8 cellular contexts compared by ENCODE assay signal in genomic region chr18:68847219-68847860, GRCh38. TPM values are rescaled to one million over a fixed set of nuclear protein-coding genes. Genes with fewer than 3 reads are reported as not detected.
DNase-seq lines count a peak whose midpoint lies in the region; ATAC-seq, FAIRE-seq and TF ChIP-seq lines count a peak whose summit lies in the region.

No MANE protein-coding gene starts in this region.

- H3K4me3 ChIP-seq in adrenal gland (no peak overlapping the region), HepG2 (replicated peaks in 1 of 3; ENCODE audit: insufficient read depth in 1 of 3, low read depth in 2 of 3, low read length in 3 of 3) (no peak overlapping the region)

- 34 to 46% (median 40%) methylated on average over 3 of the region's 3 CpGs for WGBS in adrenal gland, 4 donors
- WGBS in HepG2 (ENCODE audit: low lambda C conversion rate), result 34% methylated on average over 3 of the region's 3 CpGs

- CTCF ChIA-PET in HepG2 (lab: Yijun Ruan, JAX; ENCODE audit: low intra/inter-chr PET ratio, low total read pairs), result interaction anchor here (1.1 kb wide), 1 partner anchor 1239 kb away, joined by 4 read pairs; no protein-coding TSS in a partner anchor

- H3K9ac ChIP-seq in HepG2 (ENCODE audit: insufficient read depth, low read depth, low read length), result no peak overlapping the region

- DNase-seq in GM13976 (ENCODE audit: low spot score) (no peak), LoVo (ENCODE audit: low spot score) (peak; percentile 24), adrenal gland (no peak), HepG2 (ENCODE audit: low spot score) (peak; percentile 4), NCI-H774 (lab: John Stamatoyannopoulos, UW) (no peak), left cardiac atrium (no peak)

- TF ChIP-seq POLR2A in adrenal gland (IDR thresholded peaks at IDR 0.05) (no peak), HepG2 (IDR thresholded peaks at IDR 0.05; ENCODE audit: insufficient read depth in 1 of 2, low read depth in 2 of 2, low read length in 2 of 2) (no peak)

- H3K36me3 ChIP-seq in adrenal gland (replicated peaks in 1 of 2) (no peaks in the 10 kb centered on the region), HepG2 (replicated peaks in 1 of 2; ENCODE audit: control insufficient read depth in 1 of 2, insufficient read depth in 2 of 2, low read length in 2 of 2) (no peaks in the 10 kb centered on the region)

- TF ChIP-seq CTCF in GM13976 (IDR thresholded peaks at IDR 0.05; ENCODE audit: borderline replicate concordance, control extremely low read depth, extremely low read depth, insufficient read depth, missing control alignments) (peak; percentile 46), adrenal gland (IDR thresholded peaks at IDR 0.05) (peak; percentile 25 to 64 (median 54)), HepG2 (CRISPR knock-in tag; IDR thresholded peaks at IDR 0.05) (peak; percentile 63)

- in situ Hi-C loops in GM13976 (cut with MboI; ENCODE audit: low sequenced_read_pairs, unreplicated experiment), result no loop called here
- in situ Hi-C loops in HepG2 (cut with HindIII; ENCODE audit: extremely low pct_ligation_motif_present, low pct_unique_long_range_greater_than_20kb), result loop anchor here (10.0 kb wide), 1 partner anchor 1247 kb away; no protein-coding TSS in a partner anchor

- peak; percentile 38; the same call in 1 of the 2 replicates for TF ChIP-seq RAD21 in HepG2 (CRISPR knock-in tag; IDR thresholded peaks at IDR 0.05)

- intact Hi-C loops in adrenal gland (cut with DNase I) (no loop called here), HepG2 (cut with micrococcal nuclease; ENCODE audit: unreplicated experiment) (loop anchor here (1.0 to 10.0 kb wide), 4 partner anchors 557 to 1239 kb away; partner anchors contain the start of gene DOK6), left cardiac atrium (cut with DNase I) (loop anchor here (2.0 to 10.0 kb wide), 2 partner anchors 1237 to 1239 kb away; no protein-coding TSS in a partner anchor)

- no peak overlapping the region for H3K4me2 ChIP-seq in HepG2 (ENCODE audit: low read depth, low read length)

- ATAC-seq in HepG2 (no peak), GM19397 (IDR thresholded peaks at IDR 0.05; ENCODE audit: unreplicated experiment) (no peak), left cardiac atrium (no peak)

- H4K20me1 ChIP-seq in HepG2 (ENCODE audit: insufficient read depth, low read length), result no peaks in the 10 kb centered on the region

- no TSS peak for BruUV-seq in HepG2 (replicated peaks; lab: Mats Ljungman, UMichigan)

- POLR2A ChIA-PET in HepG2 (lab: Yijun Ruan, JAX), result no interaction called here

- FAIRE-seq in A204.1 (lab: Jason Lieb, UNC) (peak; percentile 97), HepG2 (lab: Jason Lieb, UNC) (no peak)

- H3K9me3 ChIP-seq in adrenal gland (replicated peaks in 1 of 3), result no peaks in the 10 kb centered on the region
- no peaks in the 10 kb centered on the region for H3K9me3 ChIP-seq in HepG2 (ENCODE audit: low read length)

- H3K27me3 ChIP-seq in adrenal gland, result no peaks in the 10 kb centered on the region
- H3K27me3 ChIP-seq in HepG2 (ENCODE audit: control insufficient read depth in 1 of 2, insufficient read depth in 2 of 2, low read length in 2 of 2), result no peaks in the 10 kb centered on the region

- no peaks in the 10 kb centered on the region for H3K79me2 ChIP-seq in HepG2 (ENCODE audit: insufficient read depth, low read length)

- no peak overlapping the region for H2AFZ ChIP-seq in HepG2 (ENCODE audit: low read length)

- TF ChIP-seq EP300 in HepG2 (IDR thresholded peaks at IDR 0.05; ENCODE audit: low read depth in 2 of 2, low read length in 2 of 2), result no peak
- TF ChIP-seq EP300 in HepG2 (CRISPR knock-in tag; IDR thresholded peaks at IDR 0.05; ENCODE audit: borderline replicate concordance), result no peak

- H3K4me1 ChIP-seq in adrenal gland (replicated peaks in 1 of 2) (no peaks in the 10 kb centered on the region), HepG2 (ENCODE audit: insufficient read depth, low read length) (no peaks in the 10 kb centered on the region)

- no peak overlapping the region for H3K27ac ChIP-seq in adrenal gland
- no peak overlapping the region for H3K27ac ChIP-seq in HepG2 (ENCODE audit: extremely low read length, insufficient read depth, low read length)

TF ChIP-seq in HepG2, 621 proteins besides CTCF, POLR2A, EP300 and RAD21:
- TF ChIP-seq STAG1 (CRISPR knock-in tag; IDR thresholded peaks at IDR 0.05) (peak; percentile 85), ATF1 (CRISPR knock-in tag; IDR thresholded peaks at IDR 0.05) (0 out of 2 replicates have a peak, but pooled peaks have one; percentile 18), SMC3 (IDR thresholded peaks at IDR 0.05; ENCODE audit: low read length) (peak; percentile 47; the same call in 1 of the 2 replicates), RNF2 (conservative IDR thresholded peaks at IDR 0.05; ENCODE audit: low read depth) (no peak)

RNA-seq across cellular contexts. Expression of gene CCDC102B, which starts 49.5 kb away (rescaled TPM):
- 10 to 100 TPM in 1 of 8 donors, 1 to 10 TPM in 7; 2.7 to 12.4 (median 8.6) TPM for total RNA-seq in adrenal gland
- 10 to 100 TPM in 1 of 3 donors, 1 to 10 TPM in 2; 5.3 to 11.9 (median 6.0) TPM for polyA plus RNA-seq in adrenal gland
- 3.7 and 4.4 TPM in 2 replicates for total RNA-seq in HepG2 (2016; rRNA removed; fragmentation: Illumina TruSeq; extraction: Trizol)
- 2.3 and 2.6 TPM in 2 replicates for total RNA-seq in HepG2 (2016; cell fraction: cytosol; rRNA removed; fragmentation: Illumina TruSeq; extraction: Trizol; ENCODE audit: low read depth)
- total RNA-seq in HepG2 (2016; cell fraction: insoluble cytoplasmic fraction; rRNA removed; fragmentation: Illumina TruSeq; extraction: Trizol), result 3.8 and 5.9 TPM in 2 replicates
- total RNA-seq in HepG2 (2016; cell fraction: membrane; rRNA removed; fragmentation: Illumina TruSeq; extraction: Trizol), result 4.5 TPM in 2 replicates
- 6.1 and 6.7 TPM in 2 replicates for total RNA-seq in HepG2 (2016; cell fraction: nucleus; rRNA removed; fragmentation: Illumina TruSeq; extraction: Trizol)
- polyA plus RNA-seq in HepG2 (2011; rRNA removed), result 2.3 TPM in 2 replicates
- polyA plus RNA-seq in HepG2 (2011; cell fraction: cytosol; rRNA removed), result 1.8 and 2.1 TPM in 2 replicates
- 2.3 and 3.0 TPM in 2 replicates for polyA plus RNA-seq in HepG2 (2011; cell fraction: nucleus; rRNA removed)
- polyA plus RNA-seq in HepG2 (2012), result 3.4 and 4.2 TPM in 2 replicates
- 2.0 TPM in 2 replicates for polyA plus RNA-seq in HepG2 (2016; cell fraction: cytosol; fragmentation: Illumina TruSeq; extraction: Trizol; ENCODE audit: low read depth)
- polyA plus RNA-seq in HepG2 (2016; cell fraction: insoluble cytoplasmic fraction; fragmentation: Illumina TruSeq; extraction: Trizol; ENCODE audit: low read depth), result 3.3 and 4.7 TPM in 2 replicates
- 3.4 and 4.8 TPM in 2 replicates for polyA plus RNA-seq in HepG2 (2016; cell fraction: membrane; fragmentation: Illumina TruSeq; extraction: Trizol; ENCODE audit: low read depth)
- 3.9 and 5.5 TPM in 2 replicates for polyA plus RNA-seq in HepG2 (2016; cell fraction: nucleus; fragmentation: Illumina TruSeq; extraction: Trizol; ENCODE audit: insufficient read depth, low read depth)
- polyA minus RNA-seq in HepG2 (2011; rRNA and poly(A)+ RNA removed; ENCODE audit: low replicate concordance), result 1.4 and 2.4 TPM in 2 replicates
- 0.53 and 0.69 TPM in 2 replicates for polyA minus RNA-seq in HepG2 (2011; cell fraction: cytosol; rRNA and poly(A)+ RNA removed)
- 30.6 and 38.0 TPM in 2 replicates for polyA minus RNA-seq in HepG2 (2011; cell fraction: nucleus; rRNA and poly(A)+ RNA removed)
- total RNA-seq in left cardiac atrium, result 1 to 10 TPM; 7.4 to 8.6 TPM

Comparison
In these comparisons a context has a peak if more than half of its experiments do, and no peak if none do; other contexts are left out.
1. DNase-seq: peak in LoVo (single experiment) and HepG2 (single experiment); none in GM13976 (single experiment), adrenal gland (0 of 7), NCI-H774 (single experiment) and left cardiac atrium (single experiment).
2. intact Hi-C loops: an anchor here in HepG2 (1.0 to 10.0 kb wide) and left cardiac atrium (2.0 to 10.0 kb wide); none called in adrenal gland.
3. Peak in every context shown above with its lines, with median percentiles within 50 percentile points of each other: CTCF ChIP-seq.